In the genomic region with DNA sequence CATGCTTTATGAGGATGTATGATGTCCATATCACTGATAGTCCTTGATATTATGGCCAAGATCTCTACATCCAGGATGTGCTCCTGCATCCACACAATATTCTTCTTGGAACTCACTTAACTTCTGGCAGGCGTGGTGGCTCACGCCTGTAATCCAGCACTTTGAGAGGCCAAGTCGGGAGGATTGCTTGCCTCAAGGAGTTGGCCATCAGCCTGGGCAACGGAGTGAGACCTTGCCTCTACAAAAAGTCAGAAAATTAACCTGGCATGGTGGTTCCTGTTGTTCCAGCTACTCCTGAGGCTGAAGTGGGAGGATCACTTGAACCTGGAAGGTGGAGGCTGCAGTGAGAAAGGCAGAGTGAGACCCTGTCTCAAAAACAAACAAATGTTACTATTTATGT, we compare ENCODE assay signal across 10 cellular contexts. TPM values are rescaled to one million over a fixed set of nuclear protein-coding genes. Genes with fewer than 3 reads are reported as not detected.
DNase-seq lines count a peak whose midpoint lies in the region; ATAC-seq, FAIRE-seq and TF ChIP-seq lines count a peak whose summit lies in the region.
"Had no signal": no experiment of that assay in that cellular context is flagged by ENCODE, and none has a peak within 500 bp of the region (broad histone marks: within the 10 kb centered on the region; RNA-seq: fewer than 3 reads in every experiment).

No MANE protein-coding gene starts in this region.

- POLR2A ChIA-PET in OCI-LY7 (lab: Charles Lee), result interaction anchor here (0.7 kb wide), 1 partner anchor 16 kb away, joined by 5 read pairs; no protein-coding TSS in a partner anchor
- POLR2A ChIA-PET in endothelial cell of umbilical vein (lab: Charles Lee), result no interaction called here

- H3K36me3 ChIP-seq in OCI-LY7 (ENCODE audit: insufficient read depth, low read length) (peaks cover 51% of the 10 kb centered on the region), endothelial cell of umbilical vein (ENCODE audit: control insufficient read depth in 2 of 2, extremely low read depth in 1 of 2, insufficient read depth in 2 of 2, low read length in 2 of 2) (no peaks in the 10 kb centered on the region), smooth muscle cell (ENCODE audit: low read depth) (no peaks in the 10 kb centered on the region)
- H3K36me3 ChIP-seq: pancreas, uterus had no signal

- H3K9me1 ChIP-seq in endothelial cell of umbilical vein (replicated peaks; ENCODE audit: control insufficient read depth, extremely low read depth, insufficient read depth, low read length), result no peaks in the 10 kb centered on the region

- no peak for DNase-seq in activated T-cell treated with anti-CD3 and anti-CD28 coated beads, Interleukin-2, amount 50 U/mL, for 4 hours
- no peak for DNase-seq in activated T-cell treated with anti-CD3 and anti-CD28 coated beads, Interleukin-2, amount 50 U/mL, for 48 hours
- DNase-seq in OCI-LY7 (ENCODE audit: low spot score) (no peak), endothelial cell of umbilical vein (ENCODE audit: low read depth, low spot score) (no peak), smooth muscle cell (lab: John Stamatoyannopoulos, UW; ENCODE audit: unreplicated experiment) (no peak), NCI-H1105 treated with DMSO at 0.1 percent for 48 hours (lab: John Stamatoyannopoulos, UW) (no peak)
- DNase-seq: pancreas, uterus had no signal

- H3K27me3 ChIP-seq in endothelial cell of umbilical vein (ENCODE audit: control insufficient read depth in 2 of 2, insufficient read depth in 2 of 2, low read length in 2 of 2) (no peaks in the 10 kb centered on the region), smooth muscle cell (ENCODE audit: low read depth) (no peaks in the 10 kb centered on the region)
- H3K27me3 ChIP-seq: pancreas, uterus had no signal

- intact Hi-C loops in OCI-LY7 (cut with micrococcal nuclease; ENCODE audit: unreplicated experiment), result no loop called here
- intact Hi-C loops in endothelial cell of umbilical vein (cut with micrococcal nuclease), result no loop called here

- H4K20me1 ChIP-seq in OCI-LY7 (ENCODE audit: insufficient read depth, low read length) (peaks cover 18% of the 10 kb centered on the region), endothelial cell of umbilical vein (replicated peaks; ENCODE audit: control insufficient read depth, extremely low read depth, insufficient read depth, low read length) (peaks cover 12% of the 10 kb centered on the region), smooth muscle cell (ENCODE audit: low read depth) (peaks cover 33% of the 10 kb centered on the region)

- 92% methylated on average over 4 of the region's 4 CpGs for WGBS in smooth muscle cell (ENCODE audit: low lambda C conversion rate)

- H3K9ac ChIP-seq in endothelial cell of umbilical vein (replicated peaks; ENCODE audit: extremely low read depth, insufficient read depth, low read length), result no peak overlapping the region
- H3K9ac ChIP-seq in smooth muscle cell (ENCODE audit: low read depth), result no peak overlapping the region

- peaks cover 23% of the 10 kb centered on the region for H3K36me3 Mint-ChIP-seq in activated T-cell treated with anti-CD3 and anti-CD28 coated beads, Interleukin-2, amount 50 U/mL, for 4 hours (ENCODE audit: insufficient read depth)

- H3K4me2 ChIP-seq in OCI-LY7 (ENCODE audit: low read length) (peak overlapping the region; percentile 74), endothelial cell of umbilical vein (ENCODE audit: insufficient read depth, low read length) (peak overlapping the region; percentile 97), smooth muscle cell (no peak overlapping the region)

- peaks cover 3% of the 10 kb centered on the region for H3F3A ChIP-seq in smooth muscle cell (ENCODE audit: low read depth)

- TF ChIP-seq POLR2A in endothelial cell of umbilical vein (IDR thresholded peaks at IDR 0.05; ENCODE audit: low read depth, low read length), result no peak

- H3K9me3 Mint-ChIP-seq in activated T-cell treated with anti-CD3 and anti-CD28 coated beads, Interleukin-2, amount 50 U/mL, for 4 hours, result no peaks in the 10 kb centered on the region

- TF ChIP-seq CTCF in OCI-LY7 (conservative IDR thresholded peaks at IDR 0.05; ENCODE audit: low read length) (no peak), endothelial cell of umbilical vein (IDR thresholded peaks at IDR 0.05; ENCODE audit: extremely low read depth in 1 of 2, insufficient read depth in 1 of 2, low read depth in 1 of 2, low read length in 2 of 2) (no peak), smooth muscle cell (IDR thresholded peaks at IDR 0.05; ENCODE audit: borderline replicate concordance, insufficient read depth, poor library complexity, severe bottlenecking) (no peak)

- peak overlapping the region; percentile 93 for H3K4me3 Mint-ChIP-seq in activated T-cell treated with anti-CD3 and anti-CD28 coated beads, Interleukin-2, amount 50 U/mL, for 4 hours

- no peaks in the 10 kb centered on the region for H3K9me2 ChIP-seq in OCI-LY7 (ENCODE audit: insufficient read depth, low read length)

- dilution Hi-C loops in endothelial cell of umbilical vein (cut with MboI; ENCODE audit: extremely low pct_ligation_motif_present, low sequenced_read_pairs), result no loop called here

- no TSS peak for BruUV-seq in OCI-LY7 (replicated peaks; lab: Mats Ljungman, UMichigan)
- BruUV-seq in endothelial cell of umbilical vein (replicated peaks; lab: Mats Ljungman, UMichigan), result no TSS peak

- H3K4me3 ChIP-seq in OCI-LY7 (ENCODE audit: low read depth, low read length, poor library complexity, severe bottlenecking) (peak overlapping the region; percentile 99), endothelial cell of umbilical vein (replicated peaks in 1 of 3; ENCODE audit: insufficient read depth in 1 of 3, low read depth in 1 of 3, low read length in 3 of 3) (peak overlapping the region in 1 of 3 experiments; percentile 100), smooth muscle cell (peak overlapping the region; percentile 99)

- no peak overlapping the region for H3K27ac ChIP-seq in OCI-LY7 (ENCODE audit: low read depth, low read length, poor library complexity, severe bottlenecking)
- no peak overlapping the region for H3K27ac ChIP-seq in endothelial cell of umbilical vein (ENCODE audit: insufficient read depth, low read depth, low read length)
- H3K27ac ChIP-seq in smooth muscle cell (ENCODE audit: low read depth), result no peak overlapping the region
- H3K27ac ChIP-seq: pancreas, uterus had no signal

- FAIRE-seq in endothelial cell of umbilical vein (lab: Jason Lieb, UNC), result no peak
- FAIRE-seq: pancreas had no signal

- H2AFZ ChIP-seq in OCI-LY7 (ENCODE audit: low read length) (no peak overlapping the region), endothelial cell of umbilical vein (ENCODE audit: low read depth, low read length) (no peak overlapping the region), smooth muscle cell (ENCODE audit: low read depth) (no peak overlapping the region)

- no peaks in the 10 kb centered on the region for H3K27me3 Mint-ChIP-seq in activated T-cell treated with anti-CD3 and anti-CD28 coated beads, Interleukin-2, amount 50 U/mL, for 4 hours (ENCODE audit: low read depth)

- H3K4me1 ChIP-seq in OCI-LY7 (ENCODE audit: insufficient read depth, low read length, poor library complexity, severe bottlenecking), result peaks cover 9% of the 10 kb centered on the region
- peaks cover 12% of the 10 kb centered on the region for H3K4me1 ChIP-seq in endothelial cell of umbilical vein (ENCODE audit: control insufficient read depth, extremely low read depth, insufficient read depth, low read length)
- H3K4me1 ChIP-seq in smooth muscle cell (ENCODE audit: low read depth), result peaks cover 8% of the 10 kb centered on the region
- H3K4me1 ChIP-seq: uterus had no signal

- peaks cover 50% of the 10 kb centered on the region for H3K79me2 ChIP-seq in OCI-LY7 (ENCODE audit: insufficient read depth, low read depth, low read length)
- H3K79me2 ChIP-seq in endothelial cell of umbilical vein (ENCODE audit: control insufficient read depth, insufficient read depth, low read length), result peaks cover 49% of the 10 kb centered on the region
- H3K79me2 ChIP-seq in smooth muscle cell (ENCODE audit: low read depth), result peaks cover 43% of the 10 kb centered on the region

- H3K9me3 ChIP-seq in OCI-LY7 (ENCODE audit: low read length), result peaks cover 10% of the 10 kb centered on the region; the same call in 1 of the 2 replicates
- H3K9me3 ChIP-seq in endothelial cell of umbilical vein (replicated peaks; ENCODE audit: control insufficient read depth, insufficient read depth, low read length), result no peaks in the 10 kb centered on the region
- no peaks in the 10 kb centered on the region for H3K9me3 ChIP-seq in smooth muscle cell (replicated peaks; ENCODE audit: low read depth)
- H3K9me3 ChIP-seq: pancreas, uterus had no signal

- peaks cover 22% of the 10 kb centered on the region for H3K4me1 Mint-ChIP-seq in activated T-cell treated with anti-CD3 and anti-CD28 coated beads, Interleukin-2, amount 50 U/mL, for 4 hours (ENCODE audit: low read depth)

- ATAC-seq in activated T-cell treated with anti-CD3 and anti-CD28 coated beads, Interleukin-2, amount 50 U/mL, for 4 hours, result no peak
- ATAC-seq in HG02623 (IDR thresholded peaks at IDR 0.05; ENCODE audit: unreplicated experiment), result no peak
- ATAC-seq in HG03460 (IDR thresholded peaks at IDR 0.05; ENCODE audit: unreplicated experiment), result no peak
- ATAC-seq: pancreas had no signal

- CTCF ChIA-PET in OCI-LY7 (lab: Charles Lee; ENCODE audit: unreplicated experiment) (no interaction called here), endothelial cell of umbilical vein (lab: Charles Lee) (interaction anchor here (0.9 kb wide), 1 partner anchor 53 kb away, joined by 3 read pairs; no protein-coding TSS in a partner anchor)

RNA-seq across cellular contexts. Expression of a gene that starts 2.3 kb away (rescaled TPM):
- total RNA-seq in activated T-cell treated with anti-CD3 and anti-CD28 coated beads, Interleukin-2, amount 50 U/mL, for 4 hours, result 100 to 1,000 TPM; 447 to 507 (median 468) TPM
- total RNA-seq in OCI-LY7 (2014; rRNA removed; shearing (Covaris generic)), result 127 and 159 TPM in 2 replicates
- total RNA-seq in OCI-LY7 (2022), result 572 and 601 TPM in 2 replicates
- 361 and 363 TPM in 2 replicates for total RNA-seq in endothelial cell of umbilical vein
- polyA plus RNA-seq in endothelial cell of umbilical vein, result 63.9 and 91.3 TPM in 2 replicates
- 83.9 and 112 TPM in 2 replicates for polyA plus RNA-seq in endothelial cell of umbilical vein (2011; cell fraction: cytosol; rRNA removed)
- 258 and 346 TPM in 2 replicates for polyA plus RNA-seq in endothelial cell of umbilical vein (2011; cell fraction: nucleus; rRNA removed)
- polyA plus RNA-seq in endothelial cell of umbilical vein (2012), result 202 and 293 TPM in 2 replicates
- polyA minus RNA-seq in endothelial cell of umbilical vein, result 30.2 and 38.0 TPM in 2 replicates
- 36.0 TPM for polyA minus RNA-seq in endothelial cell of umbilical vein (2011; cell fraction: cytosol; rRNA and poly(A)+ RNA removed)
- 91.3 and 117 TPM in 2 replicates for polyA minus RNA-seq in endothelial cell of umbilical vein (2011; cell fraction: nucleus; rRNA and poly(A)+ RNA removed)
- total RNA-seq in smooth muscle cell, result 58.7 and 59.2 TPM in 2 replicates
- polyA plus RNA-seq in smooth muscle cell, result 162 and 207 TPM in 2 replicates

RNA-seq across cellular contexts. Expression of a gene that starts 54.2 kb away (rescaled TPM):
- 100 to 1,000 TPM; 682 to 719 (median 695) TPM for total RNA-seq in activated T-cell treated with anti-CD3 and anti-CD28 coated beads, Interleukin-2, amount 50 U/mL, for 4 hours
- total RNA-seq in OCI-LY7 (2014; rRNA removed; shearing (Covaris generic)), result 224 and 319 TPM in 2 replicates
- 394 and 425 TPM in 2 replicates for total RNA-seq in OCI-LY7 (2022)
- 292 and 293 TPM in 2 replicates for total RNA-seq in endothelial cell of umbilical vein
- 97.1 and 160 TPM in 2 replicates for polyA plus RNA-seq in endothelial cell of umbilical vein
- polyA plus RNA-seq in endothelial cell of umbilical vein (2011; cell fraction: cytosol; rRNA removed), result 171 and 225 TPM in 2 replicates
- 446 and 780 TPM in 2 replicates for polyA plus RNA-seq in endothelial cell of umbilical vein (2011; cell fraction: nucleus; rRNA removed)
- polyA plus RNA-seq in endothelial cell of umbilical vein (2012), result 222 and 296 TPM in 2 replicates
- 37.0 and 46.5 TPM in 2 replicates for polyA minus RNA-seq in endothelial cell of umbilical vein
- 51.2 TPM for polyA minus RNA-seq in endothelial cell of umbilical vein (2011; cell fraction: cytosol; rRNA and poly(A)+ RNA removed)
- polyA minus RNA-seq in endothelial cell of umbilical vein (2011; cell fraction: nucleus; rRNA and poly(A)+ RNA removed), result 86.1 and 104 TPM in 2 replicates
- total RNA-seq in smooth muscle cell, result 279 and 283 TPM in 2 replicates
- polyA plus RNA-seq in smooth muscle cell, result 144 and 169 TPM in 2 replicates

RNA-seq across cellular contexts. Expression of a gene that starts 54.3 kb away (rescaled TPM):
- total RNA-seq in activated T-cell treated with anti-CD3 and anti-CD28 coated beads, Interleukin-2, amount 50 U/mL, for 4 hours, result 10 to 100 TPM; 75.3 to 96.4 (median 86.0) TPM
- total RNA-seq in OCI-LY7 (2014; rRNA removed; shearing (Covaris generic)), result 49.7 and 58.7 TPM in 2 replicates
- total RNA-seq in OCI-LY7 (2022), result 64.9 and 70.2 TPM in 2 replicates
- 35.0 and 35.3 TPM in 2 replicates for total RNA-seq in endothelial cell of umbilical vein
- 8.2 and 11.1 TPM in 2 replicates for polyA plus RNA-seq in endothelial cell of umbilical vein
- 14.3 and 14.6 TPM in 2 replicates for polyA plus RNA-seq in endothelial cell of umbilical vein (2011; cell fraction: cytosol; rRNA removed)
- polyA plus RNA-seq in endothelial cell of umbilical vein (2011; cell fraction: nucleus; rRNA removed), result 8.3 and 10.6 TPM in 2 replicates
- 26.6 and 35.3 TPM in 2 replicates for polyA plus RNA-seq in endothelial cell of umbilical vein (2012)
- 14.4 and 17.0 TPM in 2 replicates for polyA minus RNA-seq in endothelial cell of umbilical vein
- 6.2 TPM for polyA minus RNA-seq in endothelial cell of umbilical vein (2011; cell fraction: cytosol; rRNA and poly(A)+ RNA removed)
- polyA minus RNA-seq in endothelial cell of umbilical vein (2011; cell fraction: nucleus; rRNA and poly(A)+ RNA removed), result 5.7 and 6.8 TPM in 2 replicates
- total RNA-seq in smooth muscle cell, result 39.1 and 54.5 TPM in 2 replicates
- polyA plus RNA-seq in smooth muscle cell, result 27.4 and 36.2 TPM in 2 replicates
